28 cellular contexts compared by ENCODE assay signal in the genomic region with DNA sequence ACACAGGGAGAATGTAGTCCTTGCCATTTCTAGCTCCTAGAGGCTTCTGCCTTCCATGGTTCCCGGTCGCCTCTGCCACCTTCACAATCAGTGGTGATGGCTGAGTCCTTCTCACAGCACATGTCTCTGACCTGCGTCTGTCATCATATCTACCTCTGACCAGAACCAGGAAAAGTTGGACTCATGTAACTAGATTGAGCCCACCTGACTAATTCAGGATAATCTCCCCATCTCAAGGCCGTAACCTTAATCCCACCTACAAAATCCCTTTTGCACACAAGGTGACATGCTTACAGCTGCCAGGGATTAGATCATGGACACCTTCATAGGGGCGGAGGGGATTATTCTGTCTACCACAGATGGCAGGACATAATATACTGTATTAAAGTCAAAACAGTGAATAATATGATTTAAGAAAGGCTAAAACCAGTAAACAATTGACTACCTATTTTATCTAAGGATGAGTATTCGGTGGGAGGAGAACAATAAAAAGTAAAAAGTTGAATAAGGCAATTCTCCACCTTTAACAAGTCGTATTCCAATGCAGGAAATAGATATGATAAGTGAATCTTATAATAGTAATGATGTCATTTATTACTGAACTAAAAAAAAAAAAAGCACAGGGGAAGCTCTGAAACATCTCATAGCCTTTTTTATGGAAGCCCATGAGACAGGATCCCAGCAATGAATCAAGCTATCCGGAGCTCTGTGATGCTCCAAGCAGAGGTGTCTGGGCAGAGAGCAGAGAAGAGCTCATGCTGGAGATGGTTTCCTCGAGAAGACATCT.
"Had no signal": no experiment of that assay in that cellular context is flagged by ENCODE, and none has a peak within 500 bp of the region (broad histone marks: within the 10 kb centered on the region; RNA-seq: fewer than 3 reads in every experiment).

No MANE protein-coding gene starts in this region.

- FAIRE-seq: endometrium, islet of Langerhans had no signal

- H3K4me3 ChIP-seq: gastroesophageal sphincter, heart left ventricle, hepatocyte, left lung, ovary, psoas muscle, skin epidermis, spleen, testis, tibial artery had no signal

- H3K9me3 Mint-ChIP-seq: effector memory CD8-positive, alpha-beta T cell; nephron progenitor cell; type B pancreatic cell had no signal

- H3K27me3 Mint-ChIP-seq: stimulated activated memory B cell treated with anti-CD40 and anti-IgM and Interleukin-4, amounts not matched to agents 10 μg/mL and 1 μg/mL and 100 μg/mL, for 72 hours had no signal

- H3K9me3 ChIP-seq: gastroesophageal sphincter, heart left ventricle, left lung, ovary, psoas muscle, spleen, testis, tibial artery had no signal

- H3K36me3 ChIP-seq: gastroesophageal sphincter, heart left ventricle, left lung, ovary, spleen, tibial artery had no signal

- DNase-seq: cortex of kidney; effector memory CD8-positive, alpha-beta T cell; foreskin fibroblast; heart left ventricle; left cardiac atrium; left lung; mesenchymal stem cell; midbrain; naive thymus-derived CD4-positive, alpha-beta T cell; nephron progenitor cell; occipital lobe; ovary; posterior cingulate gyrus; psoas muscle; right cardiac atrium; spleen; stimulated activated CD4-positive, alpha-beta T cell treated with anti-CD3 and anti-CD28 coated beads, Interleukin-4, amount 100 ng/mL, for 4 hours; stimulated activated naive CD8-positive, alpha-beta T cell treated with anti-CD3 and anti-CD28 coated beads, Interleukin-15, Interleukin-2, amounts not matched to agents 100 U/mL and 50 U/mL, for 24 hours; substantia nigra; testis; tibial artery had no signal

- H3K27ac Mint-ChIP-seq: effector memory CD8-positive, alpha-beta T cell; naive thymus-derived CD4-positive, alpha-beta T cell; nephron progenitor cell; stimulated activated memory B cell treated with anti-CD40 and anti-IgM and Interleukin-4, amounts not matched to agents 10 μg/mL and 1 μg/mL and 100 μg/mL, for 72 hours; type B pancreatic cell had no signal

- H3K36me3 Mint-ChIP-seq: naive thymus-derived CD4-positive, alpha-beta T cell; stimulated activated memory B cell treated with anti-CD40 and anti-IgM and Interleukin-4, amounts not matched to agents 10 μg/mL and 1 μg/mL and 100 μg/mL, for 72 hours; type B pancreatic cell had no signal

- H3K4me3 Mint-ChIP-seq: effector memory CD8-positive, alpha-beta T cell; naive thymus-derived CD4-positive, alpha-beta T cell; nephron progenitor cell; stimulated activated memory B cell treated with anti-CD40 and anti-IgM and Interleukin-4, amounts not matched to agents 10 μg/mL and 1 μg/mL and 100 μg/mL, for 72 hours; type B pancreatic cell had no signal

- H3K27me3 ChIP-seq: gastroesophageal sphincter, heart left ventricle, hepatocyte, left lung, ovary, spleen, testis, tibial artery had no signal

- H3K27ac ChIP-seq: gastroesophageal sphincter, heart left ventricle, hepatocyte, left lung, ovary, psoas muscle, skin epidermis, spleen, testis, tibial artery had no signal
